ENCODE assay signal across 11 cellular contexts in genomic region chr20:41174782-41175181, GRCh38. TPM values are rescaled to one million over a fixed set of nuclear protein-coding genes. Genes with fewer than 3 reads are reported as not detected.
DNase-seq lines count a peak whose midpoint lies in the region; ATAC-seq, FAIRE-seq and TF ChIP-seq lines count a peak whose summit lies in the region.
"Had no signal": no experiment of that assay in that cellular context is flagged by ENCODE, and none has a peak within 500 bp of the region (broad histone marks: within the 10 kb centered on the region; RNA-seq: fewer than 3 reads in every experiment).

No MANE protein-coding gene starts in this region.

- POLR2A ChIA-PET in activated CD8-positive, alpha-beta T cell treated with anti-CD3 and anti-CD28 coated beads, Interleukin-2, amount 10 ng/mL, durations not matched to agents 7 days and 5 days (lab: Charles Lee), result interaction anchor here (0.8 to 0.9 kb wide), 2 partner anchors 8 to 36 kb away, joined by 3 read pairs; no protein-coding TSS in a partner anchor

- WGBS in gastroesophageal sphincter (ENCODE audit: low coverage in 1 of 2), 2 donors, result 14 to 27% methylated on average over 1 of the region's 2 CpGs

- ATAC-seq in activated CD8-positive, alpha-beta T cell treated with anti-CD3 and anti-CD28 coated beads, Interleukin-2, amount 10 ng/mL, durations not matched to agents 7 days and 5 days, result no peak
- no peak for ATAC-seq in gastroesophageal sphincter
- no peak for ATAC-seq in GM21786 (IDR thresholded peaks at IDR 0.05; ENCODE audit: unreplicated experiment)

- peak overlapping the region; percentile 67 for H3K27ac Mint-ChIP-seq in activated CD8-positive, alpha-beta T cell treated with anti-CD3 and anti-CD28 coated beads, Interleukin-2, amount 10 ng/mL, durations not matched to agents 7 days and 5 days

- peak overlapping the region; percentile 29 to 90 (median 84) for H3K27ac ChIP-seq in gastroesophageal sphincter
- H3K27ac ChIP-seq: neutrophil had no signal

- H3K36me3 Mint-ChIP-seq in activated CD8-positive, alpha-beta T cell treated with anti-CD3 and anti-CD28 coated beads, Interleukin-2, amount 10 ng/mL, durations not matched to agents 7 days and 5 days (ENCODE audit: low read depth), result peaks cover 85% of the 10 kb centered on the region

- peak; percentile 15 for DNase-seq in HT1080 (ENCODE audit: low read depth)
- DNase-seq in activated CD8-positive, alpha-beta T cell treated with anti-CD3 and anti-CD28 coated beads, Interleukin-2, amount 10 ng/mL, durations not matched to agents 7 days and 5 days, result no peak
- DNase-seq in NCI-H524 (lab: John Stamatoyannopoulos, UW), result no peak
- no peak for DNase-seq in GM12892 (ENCODE audit: insufficient read length)
- DNase-seq in GM12891 (ENCODE audit: insufficient read length, low spot score), result no peak
- DNase-seq: NCI-H2029 treated with DMSO at 0.1 percent for 48 hours, SW 1271 had no signal

- no peak overlapping the region for H3K4me2 ChIP-seq in skeletal muscle satellite cell (ENCODE audit: low read length)

- no peak for TF ChIP-seq EP300 in gastroesophageal sphincter (IDR thresholded peaks at IDR 0.05)

- H3K27me3 ChIP-seq in gastroesophageal sphincter (no peaks in the 10 kb centered on the region), skeletal muscle satellite cell (ENCODE audit: control insufficient read depth, insufficient read depth, low read length) (no peaks in the 10 kb centered on the region)

- H3K4me3 ChIP-seq in gastroesophageal sphincter (no peak overlapping the region), skeletal muscle satellite cell (ENCODE audit: low read length) (no peak overlapping the region)

- H3K27me3 Mint-ChIP-seq in activated CD8-positive, alpha-beta T cell treated with anti-CD3 and anti-CD28 coated beads, Interleukin-2, amount 10 ng/mL, durations not matched to agents 7 days and 5 days (ENCODE audit: low read depth), result no peaks in the 10 kb centered on the region

- no peak for TF ChIP-seq POLR2A in gastroesophageal sphincter (IDR thresholded peaks at IDR 0.05)
- TF ChIP-seq POLR2A in GM12892 (IDR thresholded peaks at IDR 0.05; ENCODE audit: low read depth, low read length), result no peak
- TF ChIP-seq POLR2A in GM12891 (IDR thresholded peaks at IDR 0.05; ENCODE audit: low read depth, low read length), result no peak

- no peak for FAIRE-seq in GM12892 (lab: Jason Lieb, UNC)
- no peak for FAIRE-seq in GM12891 (lab: Jason Lieb, UNC)

- no peak overlapping the region for H3K4me3 Mint-ChIP-seq in activated CD8-positive, alpha-beta T cell treated with anti-CD3 and anti-CD28 coated beads, Interleukin-2, amount 10 ng/mL, durations not matched to agents 7 days and 5 days

- no peaks in the 10 kb centered on the region for H3K9me3 ChIP-seq in gastroesophageal sphincter
- no peaks in the 10 kb centered on the region for H3K9me3 ChIP-seq in skeletal muscle satellite cell (replicated peaks; ENCODE audit: low read length)
- H3K9me3 ChIP-seq: neutrophil had no signal

- no peaks in the 10 kb centered on the region for H3K9me3 Mint-ChIP-seq in activated CD8-positive, alpha-beta T cell treated with anti-CD3 and anti-CD28 coated beads, Interleukin-2, amount 10 ng/mL, durations not matched to agents 7 days and 5 days (ENCODE audit: insufficient read depth)

- no peak for TF ChIP-seq CTCF in gastroesophageal sphincter (IDR thresholded peaks at IDR 0.05)

- peaks cover 47% of the 10 kb centered on the region for H3K4me1 Mint-ChIP-seq in activated CD8-positive, alpha-beta T cell treated with anti-CD3 and anti-CD28 coated beads, Interleukin-2, amount 10 ng/mL, durations not matched to agents 7 days and 5 days (ENCODE audit: low read depth)

- H3K36me3 ChIP-seq in gastroesophageal sphincter, result peaks cover 0 to 53% of the 10 kb centered on the region in 2 donors
- H3K36me3 ChIP-seq in skeletal muscle satellite cell (ENCODE audit: insufficient read depth, low read length), result peaks cover 66% of the 10 kb centered on the region
- H3K36me3 ChIP-seq: neutrophil had no signal

- peak overlapping the region; percentile 62 for H3K9ac ChIP-seq in skeletal muscle satellite cell (ENCODE audit: low read depth, low read length)

- CTCF ChIA-PET in activated CD8-positive, alpha-beta T cell treated with anti-CD3 and anti-CD28 coated beads, Interleukin-2, amount 10 ng/mL, durations not matched to agents 7 days and 5 days (lab: Charles Lee), result interaction anchor here (1.0 kb wide), 1 partner anchor 166 kb away, joined by 3 read pairs; the partner anchor contains the start of gene LPIN3

- peaks cover 18 to 93% (median 66%) of the 10 kb centered on the region in 3 donors for H3K4me1 ChIP-seq in gastroesophageal sphincter
- peaks cover 73% of the 10 kb centered on the region for H3K4me1 ChIP-seq in skeletal muscle satellite cell (ENCODE audit: control insufficient read depth, insufficient read depth, low read length)

TF ChIP-seq in GM12891, 5 proteins besides CTCF, POLR2A, EP300 and RAD21:
- TF ChIP-seq POU2F2 (IDR thresholded peaks at IDR 0.05; ENCODE audit: low read depth, low read length) (no peak), TAF1 (IDR thresholded peaks at IDR 0.05; ENCODE audit: low read depth, low read length) (no peak), PAX5 (IDR thresholded peaks at IDR 0.05; ENCODE audit: insufficient read depth, low read length, severe bottlenecking) (no peak)

RNA-seq across cellular contexts. Expression of gene PLCG1, which starts 37.4 kb away (rescaled TPM):
- total RNA-seq in HT1080 (2014; rRNA removed; shearing (Covaris generic)), result 55.5 and 72.1 TPM in 2 replicates
- polyA plus RNA-seq in HT1080 (2015; cell fraction: cytosol; rRNA removed), result 28.9 and 29.5 TPM in 2 replicates
- 186 and 188 TPM in 2 replicates for polyA plus RNA-seq in HT1080 (2015; cell fraction: nucleus; rRNA removed)
- total RNA-seq in activated CD8-positive, alpha-beta T cell treated with anti-CD3 and anti-CD28 coated beads, Interleukin-2, amount 10 ng/mL, durations not matched to agents 7 days and 5 days, result 100 to 1,000 TPM; 395 to 406 TPM
- 100 to 1,000 TPM in 2 of 4 donors, 10 to 100 TPM in 2; 42.3 to 173 (median 94.7) TPM for total RNA-seq in gastroesophageal sphincter
- total RNA-seq in skeletal muscle satellite cell (2012; rRNA removed), result 31.2 and 43.9 TPM in 2 replicates
- polyA plus RNA-seq in GM12892 (2012; ENCODE audit: missing spikeins), result 73.2 TPM
- 70.7 TPM for polyA plus RNA-seq in GM12891 (2012; ENCODE audit: low read depth, missing spikeins)
